1 cellular context compared by ENCODE assay signal in the genomic region with DNA sequence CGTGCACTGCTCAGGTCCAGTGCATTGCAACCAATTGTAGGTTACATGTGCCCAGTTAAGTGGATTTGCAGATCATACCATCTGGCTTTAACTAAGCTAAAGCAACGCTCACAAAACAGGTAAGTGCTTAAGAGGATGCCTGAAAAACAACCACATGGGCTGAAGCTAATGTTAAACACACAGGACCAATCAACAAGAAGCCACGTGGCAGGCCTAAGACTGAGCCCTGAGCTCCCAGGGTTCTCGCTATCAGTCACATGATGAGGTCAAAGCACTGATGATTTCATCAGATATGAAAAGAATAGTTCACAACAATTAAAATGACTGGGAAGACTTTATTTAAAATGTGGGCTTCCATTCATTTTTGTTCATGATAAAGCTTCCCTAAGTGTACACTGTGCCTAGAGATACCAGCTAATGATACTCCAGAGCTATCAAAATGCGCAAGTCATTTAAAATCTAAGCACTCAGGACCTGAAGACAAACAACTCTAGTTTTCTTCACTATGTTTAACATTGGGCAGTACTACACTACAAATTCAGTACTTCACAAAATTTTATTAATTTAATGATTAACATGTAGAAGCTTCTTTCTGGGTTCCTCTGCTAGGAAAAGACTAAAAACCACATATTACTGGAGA.
TF ChIP-seq lines count a peak whose summit lies in the region.

No MANE protein-coding gene starts in this region.

TF ChIP-seq in IMR-90, 13 proteins besides CTCF, POLR2A, EP300 and RAD21:
- TF ChIP-seq, protein P1, sequence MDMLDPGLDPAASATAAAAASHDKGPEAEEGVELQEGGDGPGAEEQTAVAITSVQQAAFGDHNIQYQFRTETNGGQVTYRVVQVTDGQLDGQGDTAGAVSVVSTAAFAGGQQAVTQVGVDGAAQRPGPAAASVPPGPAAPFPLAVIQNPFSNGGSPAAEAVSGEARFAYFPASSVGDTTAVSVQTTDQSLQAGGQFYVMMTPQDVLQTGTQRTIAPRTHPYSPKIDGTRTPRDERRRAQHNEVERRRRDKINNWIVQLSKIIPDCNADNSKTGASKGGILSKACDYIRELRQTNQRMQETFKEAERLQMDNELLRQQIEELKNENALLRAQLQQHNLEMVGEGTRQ (IDR thresholded peaks at IDR 0.05; ENCODE audit: low read depth, low read length): no peak
- TF ChIP-seq NFE2L2 (IDR thresholded peaks at IDR 0.05; ENCODE audit: low read depth, low read length): peak; percentile 58; the same call in 1 of the 2 replicates
- TF ChIP-seq, protein P2, sequence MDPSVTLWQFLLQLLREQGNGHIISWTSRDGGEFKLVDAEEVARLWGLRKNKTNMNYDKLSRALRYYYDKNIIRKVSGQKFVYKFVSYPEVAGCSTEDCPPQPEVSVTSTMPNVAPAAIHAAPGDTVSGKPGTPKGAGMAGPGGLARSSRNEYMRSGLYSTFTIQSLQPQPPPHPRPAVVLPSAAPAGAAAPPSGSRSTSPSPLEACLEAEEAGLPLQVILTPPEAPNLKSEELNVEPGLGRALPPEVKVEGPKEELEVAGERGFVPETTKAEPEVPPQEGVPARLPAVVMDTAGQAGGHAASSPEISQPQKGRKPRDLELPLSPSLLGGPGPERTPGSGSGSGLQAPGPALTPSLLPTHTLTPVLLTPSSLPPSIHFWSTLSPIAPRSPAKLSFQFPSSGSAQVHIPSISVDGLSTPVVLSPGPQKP (IDR thresholded peaks at IDR 0.05; ENCODE audit: borderline replicate concordance, low read depth, low read length): no peak
- no peak for TF ChIP-seq CHD1 (IDR thresholded peaks at IDR 0.05; ENCODE audit: low read depth, low read length)
- no peak for TF ChIP-seq FOS (IDR thresholded peaks at IDR 0.05; ENCODE audit: low read depth, low read length)
